In the genomic region with DNA sequence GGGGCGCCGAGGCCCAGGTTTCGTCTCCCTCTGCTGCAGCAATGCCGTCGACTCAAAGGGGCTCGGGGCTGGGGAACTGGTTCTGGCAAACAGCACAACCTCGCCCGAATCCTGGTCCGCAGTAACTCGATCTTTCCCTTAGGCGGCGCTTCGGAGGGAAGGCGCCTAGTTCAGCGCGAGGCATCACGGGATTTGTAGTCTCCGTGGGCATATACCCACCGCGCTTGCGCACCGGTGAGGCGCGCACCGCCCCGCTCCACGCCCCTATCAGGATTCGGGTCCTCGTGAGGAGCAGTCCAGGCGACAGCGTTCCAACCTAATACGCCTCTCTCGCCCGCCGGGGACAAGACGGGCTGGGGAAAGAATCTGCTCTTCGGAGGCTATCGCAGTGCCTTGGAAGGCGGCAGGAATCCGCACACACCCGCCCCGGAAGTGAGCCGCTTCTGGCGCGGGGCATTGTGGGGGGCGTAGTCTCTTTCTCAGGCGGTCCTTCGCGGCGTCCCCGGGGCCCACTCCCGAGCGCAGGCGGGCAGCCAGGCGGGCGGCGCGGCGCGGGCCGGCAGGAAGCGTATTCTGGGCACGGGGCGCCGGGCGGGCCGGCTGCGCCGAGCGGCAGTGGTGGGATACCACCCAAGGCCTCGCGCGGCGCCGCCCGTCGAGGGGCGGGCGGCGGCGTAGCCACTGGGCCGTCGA, we compare ENCODE assay signal across 8 cellular contexts. TPM values are rescaled to one million over a fixed set of nuclear protein-coding genes. Genes with fewer than 3 reads are reported as not detected.
DNase-seq lines count a peak whose midpoint lies in the region; ATAC-seq, FAIRE-seq and TF ChIP-seq lines count a peak whose summit lies in the region.

A gene (plus strand): TSS at position 505 of the 693 bp plus-strand sequence. CDS start 235 bp downstream, outside the sequence.

- ATAC-seq in HG03025 (IDR thresholded peaks at IDR 0.05; ENCODE audit: low FRiP score, unreplicated experiment) (peak; percentile 41), GM18858 (IDR thresholded peaks at IDR 0.05; ENCODE audit: unreplicated experiment) (no peak)

- no peaks in the 10 kb centered on the region for H3K36me3 ChIP-seq in hepatocyte (replicated peaks; ENCODE audit: insufficient read depth, low read depth)

- no peaks in the 10 kb centered on the region for H3K9me3 ChIP-seq in hepatocyte (ENCODE audit: low read depth)

- DNase-seq in GM18507 (ENCODE audit: extremely low spot score, insufficient read length, low read depth) (peak; percentile 80), NCI-H2029 treated with DMSO at 0.1 percent for 48 hours (lab: John Stamatoyannopoulos, UW) (peak; percentile 75), T-helper 9 cell (peak; percentile 91), astrocyte of the cerebellum (ENCODE audit: low read depth) (peak; percentile 91), hepatocyte (ENCODE audit: low spot score) (peak; percentile 98), retina (peak; percentile 100)

- H3K4me3 ChIP-seq in astrocyte of the cerebellum (ENCODE audit: low read depth, low read length) (peak within 1 kb of the TSS; percentile 85), hepatocyte (peak within 1 kb of the TSS; percentile 91)

- peak within 1 kb of the TSS; percentile 96 for H2AFZ ChIP-seq in hepatocyte

- FAIRE-seq in GM18507 (lab: Jason Lieb, UNC) = peak; percentile 81

- H3K27ac ChIP-seq in hepatocyte = peak within 1 kb of the TSS; percentile 99

- no peaks in the 10 kb centered on the region for H3K9me2 ChIP-seq in hepatocyte (replicated peaks; ENCODE audit: insufficient read depth)

- no peaks in the 10 kb centered on the region for H3K27me3 ChIP-seq in hepatocyte

- H3K79me2 ChIP-seq in hepatocyte = peaks cover 35% of the 10 kb centered on the region

- 1% methylated on average over 63 of the region's 83 CpGs for WGBS in hepatocyte (ENCODE audit: low lambda C conversion rate, missing lambda C conversion rate)

- peaks cover 30% of the 10 kb centered on the region for H3K4me1 ChIP-seq in hepatocyte (ENCODE audit: insufficient read depth)

- H3K4me2 ChIP-seq in hepatocyte = peak within 1 kb of the TSS; percentile 89

- in situ Hi-C loops in astrocyte of the cerebellum (cut with HindIII; ENCODE audit: low sequenced_read_pairs) = no loop called here

- H4K20me1 ChIP-seq in hepatocyte (ENCODE audit: insufficient read depth, poor library complexity, severe bottlenecking) = peaks cover 9% of the 10 kb centered on the region

- peak; percentile 84 for TF ChIP-seq CTCF in astrocyte of the cerebellum (IDR thresholded peaks at IDR 0.05; ENCODE audit: low read depth, low read length, missing control alignments)
- peak; percentile 75 for TF ChIP-seq CTCF in hepatocyte (IDR thresholded peaks at IDR 0.05; ENCODE audit: poor library complexity)

RNA-seq across cellular contexts. Expression of the gene that starts here (rescaled TPM):
- total RNA-seq in hepatocyte = 35.4 and 40.0 TPM in 2 replicates
- polyA plus RNA-seq in hepatocyte = 36.7 and 36.9 TPM in 2 replicates
